ENCODE assay signal across 8 cellular contexts in the genomic region with DNA sequence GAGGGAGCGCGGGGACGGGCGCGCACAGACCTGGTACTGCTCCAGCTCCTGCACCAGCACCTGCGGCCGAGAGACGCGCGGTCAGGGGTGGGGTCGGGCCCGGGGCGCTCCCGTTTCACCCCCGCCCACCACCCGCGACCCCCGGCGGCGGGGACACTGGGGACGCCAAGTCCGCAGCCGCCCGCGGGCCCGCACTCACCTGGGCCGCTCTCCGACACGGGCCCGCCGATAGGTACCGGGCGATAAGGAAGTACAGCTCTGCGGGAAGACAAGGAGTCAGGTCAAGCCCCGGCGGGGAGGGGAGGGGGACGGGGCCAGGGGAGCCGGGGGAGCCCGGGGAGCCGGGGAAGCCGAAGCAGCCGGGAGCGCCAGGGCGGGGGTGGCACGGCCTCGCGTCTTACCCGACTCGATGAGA. TPM values are rescaled to one million over a fixed set of nuclear protein-coding genes. Genes with fewer than 3 reads are reported as not detected.
DNase-seq lines count a peak whose midpoint lies in the region; ATAC-seq and TF ChIP-seq lines count a peak whose summit lies in the region.

No MANE protein-coding gene starts in this region.

- intact Hi-C loops in Calu3 (cut with micrococcal nuclease; ENCODE audit: unreplicated experiment) (loop anchor here (5.0 to 10.0 kb wide), 2 partner anchors 34 to 72 kb away; partner anchors contain the start of gene HMGN1), gastrocnemius medialis (cut with DNase I; ENCODE audit: low total_unique reads) (loop anchor here (1.0 to 5.0 kb wide), 5 partner anchors 35 to 506 kb away; partner anchors contain the start of genes ETS2 and SH3BGR)

- peaks cover 0 to 19% of the 10 kb centered on the region in 2 donors for H3K4me1 ChIP-seq in right atrium auricular region
- H3K4me1 ChIP-seq in gastrocnemius medialis, result peaks cover 14 to 15% of the 10 kb centered on the region in 2 donors

- H3K27ac ChIP-seq in KOPT-K1 (ENCODE audit: low read depth, low read length, poor library complexity, severe bottlenecking), result peak overlapping the region; percentile 96
- H3K27ac ChIP-seq in right atrium auricular region, result peak overlapping the region; percentile 96 to 99
- peak overlapping the region; percentile 91 to 99 (median 98) for H3K27ac ChIP-seq in gastrocnemius medialis

- no peaks in the 10 kb centered on the region for H3K27me3 ChIP-seq in right atrium auricular region
- no peaks in the 10 kb centered on the region for H3K27me3 ChIP-seq in gastrocnemius medialis

- CTCF ChIA-PET in Calu3 (lab: Charles Lee), result interaction anchor here (0.6 to 1.4 kb wide), 3 partner anchors 35 to 99 kb away, joined by 3 to 7 read pairs (median 3); no protein-coding TSS in a partner anchor

- H3K36me3 ChIP-seq in KOPT-K1 (ENCODE audit: insufficient read depth, low read length), result peaks cover 36% of the 10 kb centered on the region
- peaks cover 8% of the 10 kb centered on the region for H3K36me3 ChIP-seq in right atrium auricular region
- H3K36me3 ChIP-seq in gastrocnemius medialis, result peaks cover 0 to 7% of the 10 kb centered on the region in 2 donors

- no peaks in the 10 kb centered on the region for H3K9me3 Mint-ChIP-seq in Calu3 (ENCODE audit: low read depth, unreplicated experiment)

- peak; percentile 1 for ATAC-seq in GM21367 (IDR thresholded peaks at IDR 0.05; ENCODE audit: unreplicated experiment)
- ATAC-seq in gastrocnemius medialis, result peak; percentile 19 to 32

- peaks cover 54% of the 10 kb centered on the region for H3K36me3 Mint-ChIP-seq in Calu3 (ENCODE audit: insufficient read depth, unreplicated experiment)

- peaks cover 8% of the 10 kb centered on the region for H3K4me1 Mint-ChIP-seq in Calu3 (ENCODE audit: low read depth, unreplicated experiment)

- BruUV-seq in Calu3 (replicated peaks; lab: Mats Ljungman, UMichigan), result no TSS peak

- no peak for DNase-seq in Calu3
- peak; percentile 12 for DNase-seq in activated gamma-delta T cell treated with anti-CD3 and anti-CD28 coated beads, Interleukin-2, amount 50 U/mL, for 16 hours (ENCODE audit: low read depth)
- DNase-seq in right atrium auricular region (ENCODE audit: low spot score), result no peak
- peak; percentile 19 to 40 for DNase-seq in gastrocnemius medialis
- DNase-seq in NCI-H226, result no peak
- no peak for DNase-seq in HK-2 (ENCODE audit: unreplicated experiment)

- no peaks in the 10 kb centered on the region for H3K27me3 Mint-ChIP-seq in Calu3 (ENCODE audit: unreplicated experiment)

- H3K4me3 Mint-ChIP-seq in Calu3 (ENCODE audit: low read depth, unreplicated experiment), result peak overlapping the region; percentile 96

- TF ChIP-seq CTCF in Calu3 (IDR thresholded peaks at IDR 0.05; ENCODE audit: unreplicated experiment), result no peak
- no peak for TF ChIP-seq CTCF in right atrium auricular region (IDR thresholded peaks at IDR 0.05)
- no peak for TF ChIP-seq CTCF in gastrocnemius medialis (IDR thresholded peaks at IDR 0.05 in 4 of 5, conservative IDR thresholded peaks at IDR 0.05 in 1 of 5)

- H3K27ac Mint-ChIP-seq in Calu3 (ENCODE audit: unreplicated experiment), result peak overlapping the region; percentile 93

- H3K9me3 ChIP-seq in KOPT-K1 (ENCODE audit: insufficient read depth, low read length, poor library complexity, severe bottlenecking) (no peaks in the 10 kb centered on the region), right atrium auricular region (no peaks in the 10 kb centered on the region), gastrocnemius medialis (no peaks in the 10 kb centered on the region)

- peak overlapping the region; percentile 83 to 96 for H3K4me3 ChIP-seq in right atrium auricular region
- peak overlapping the region; percentile 87 to 99 (median 96) for H3K4me3 ChIP-seq in gastrocnemius medialis

- no peak for TF ChIP-seq POLR2A in gastrocnemius medialis (IDR thresholded peaks at IDR 0.05)

- in situ Hi-C loops in gastrocnemius medialis (cut with MboI; ENCODE audit: low sequenced_read_pairs in 4 of 4), result loop anchor here in 2 of 4 donors (10.0 kb wide), 1 partner anchor 72 kb away; a partner anchor contains a TSS

RNA-seq across cellular contexts. Expression of gene BRWD1, which starts 0.4 kb away (rescaled TPM):
- total RNA-seq in Calu3 (2022), result 27.6 and 28.8 TPM in 2 replicates
- total RNA-seq in right atrium auricular region, result 10 to 100 TPM; 40.6 TPM
- 10 to 100 TPM; 42.2 to 65.7 (median 50.4) TPM for total RNA-seq in gastrocnemius medialis

RNA-seq across cellular contexts. Expression of gene HMGN1, which starts 35.8 kb away (rescaled TPM):
- 244 and 262 TPM in 2 replicates for total RNA-seq in Calu3 (2022)
- 10 to 100 TPM; 37.1 to 39.6 TPM for total RNA-seq in right atrium auricular region
- 10 to 100 TPM in 1 of 4 donors, 1 to 10 TPM in 3; 7.6 to 16.2 (median 9.1) TPM for total RNA-seq in gastrocnemius medialis

Comparison
In these comparisons a context has a peak if more than half of its experiments do, and no peak if none do; other contexts are left out.
1. DNase-seq: peak in activated gamma-delta T cell treated with anti-CD3 and anti-CD28 coated beads, Interleukin-2, amount 50 U/mL, for 16 hours (single experiment) and gastrocnemius medialis (2 of 2); none in Calu3 (single experiment), right atrium auricular region (single experiment), NCI-H226 (single experiment) and HK-2 (single experiment).
2. Peak in every context shown above with its lines, with median percentiles within 50 percentile points of each other: H3K27ac ChIP-seq.